ENCODE assay signal across 21 cellular contexts in the genomic region with DNA sequence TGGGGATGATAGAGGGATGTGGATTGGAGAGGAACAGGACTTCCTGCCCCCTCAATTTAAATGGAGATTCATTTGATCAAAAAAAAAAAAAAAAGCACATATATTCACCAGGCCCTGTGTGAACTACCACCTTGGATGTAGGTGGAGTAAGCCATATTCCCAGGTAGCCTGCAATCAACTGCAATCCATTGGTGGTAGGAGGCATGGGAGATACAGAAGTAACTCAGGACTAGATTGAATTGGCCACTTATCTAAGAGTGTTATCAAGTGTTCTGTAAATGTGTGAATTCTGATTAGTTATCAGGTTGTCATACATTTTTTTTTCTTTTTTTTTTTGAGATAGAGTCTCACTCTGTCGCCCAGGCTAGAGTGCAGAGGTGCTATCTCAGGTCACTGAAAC.
A peak's percentile ranks its signal among the peaks of the same experiment; 100 is the strongest.
DNase-seq lines count a peak whose midpoint lies in the region; ATAC-seq, FAIRE-seq and TF ChIP-seq lines count a peak whose summit lies in the region.
"Had no signal": no experiment of that assay in that cellular context is flagged by ENCODE, and none has a peak within 500 bp of the region (broad histone marks: within the 10 kb centered on the region; RNA-seq: fewer than 3 reads in every experiment).

No MANE protein-coding gene starts in this region.

- H3K4me1 Mint-ChIP-seq in endodermal cell, result peaks cover 29% of the 10 kb centered on the region
- H3K4me1 Mint-ChIP-seq: CD4-positive, alpha-beta memory T cell had no signal

- 84% methylated on average over 1 of the region's 1 CpG for WGBS in HepG2 (ENCODE audit: low lambda C conversion rate)
- WGBS in right lobe of liver (ENCODE audit: insufficient coverage, low coverage, low lambda C conversion rate, missing lambda C conversion rate), result 11% methylated on average over 1 of the region's 1 CpG
- 13 to 57% methylated on average over 1 of the region's 1 CpG for WGBS in endodermal cell (ENCODE audit: insufficient coverage in 1 of 2, insufficient read length in 1 of 2), 2 experiments

- H3K4me3 ChIP-seq in HepG2 (replicated peaks in 1 of 3; ENCODE audit: insufficient read depth in 1 of 3, low read depth in 2 of 3, low read length in 3 of 3) (no peak overlapping the region; a peak in 1 of 6 replicates), right lobe of liver (no peak overlapping the region), endodermal cell (ENCODE audit: low read length) (peak overlapping the region; percentile 44)
- H3K4me3 ChIP-seq: A549, BLaER1 had no signal

- H3K4me3 Mint-ChIP-seq in endodermal cell, result no peak overlapping the region
- H3K4me3 Mint-ChIP-seq: CD14-positive monocyte; CD4-positive, alpha-beta memory T cell; CD4-positive, CD25-positive, alpha-beta regulatory T cell; CD8-positive, alpha-beta memory T cell had no signal

- no peak for TF ChIP-seq RAD21 in HepG2 (CRISPR knock-in tag; IDR thresholded peaks at IDR 0.05)

- BruUV-seq in HepG2 (replicated peaks; lab: Mats Ljungman, UMichigan), result no TSS peak

- no peaks in the 10 kb centered on the region for H3K36me3 ChIP-seq in HepG2 (replicated peaks in 1 of 2; ENCODE audit: control insufficient read depth in 1 of 2, insufficient read depth in 2 of 2, low read length in 2 of 2)
- no peaks in the 10 kb centered on the region for H3K36me3 ChIP-seq in right lobe of liver
- H3K36me3 ChIP-seq in endodermal cell (ENCODE audit: control insufficient read depth, insufficient read depth, low read length), result no peaks in the 10 kb centered on the region
- H3K36me3 ChIP-seq: BE2C, BLaER1 had no signal

- H3K9me3 Mint-ChIP-seq in endodermal cell, result no peaks in the 10 kb centered on the region
- H3K9me3 Mint-ChIP-seq: CD4-positive, alpha-beta memory T cell; CD8-positive, alpha-beta memory T cell had no signal

- intact Hi-C loops in HepG2 (cut with micrococcal nuclease; ENCODE audit: unreplicated experiment) (loop anchor here (5.0 kb wide), 1 partner anchor 191 kb away; a partner anchor contains a TSS), right lobe of liver (cut with DNase I) (no loop called here)

- no peak for FAIRE-seq in HepG2 (lab: Jason Lieb, UNC)
- FAIRE-seq: A549, D721Med, G401.6, GM12891 had no signal

- CTCF ChIA-PET in HepG2 (lab: Yijun Ruan, JAX; ENCODE audit: low intra/inter-chr PET ratio, low total read pairs), result no interaction called here

- in situ Hi-C loops in HepG2 (cut with HindIII; ENCODE audit: extremely low pct_ligation_motif_present, low pct_unique_long_range_greater_than_20kb), result no loop called here

- TF ChIP-seq CTCF in HepG2 (CRISPR knock-in tag; IDR thresholded peaks at IDR 0.05), result no peak
- TF ChIP-seq CTCF in right lobe of liver (IDR thresholded peaks at IDR 0.05), result no peak
- no peak for TF ChIP-seq CTCF in endodermal cell (conservative IDR thresholded peaks at IDR 0.05)

- H3K9me3 ChIP-seq in HepG2 (ENCODE audit: low read length) (no peaks in the 10 kb centered on the region), right lobe of liver (no peaks in the 10 kb centered on the region), endodermal cell (ENCODE audit: control insufficient read depth, low read length) (no peaks in the 10 kb centered on the region)
- H3K9me3 ChIP-seq: A549, BE2C, BLaER1 had no signal

- H3K79me2 ChIP-seq in HepG2 (ENCODE audit: insufficient read depth, low read length), result no peaks in the 10 kb centered on the region

- H4K20me1 ChIP-seq in HepG2 (ENCODE audit: insufficient read depth, low read length), result no peaks in the 10 kb centered on the region
- H4K20me1 ChIP-seq: BLaER1 had no signal

- H2AFZ ChIP-seq in HepG2 (ENCODE audit: low read length), result no peak overlapping the region

- TF ChIP-seq POLR2A in HepG2 (IDR thresholded peaks at IDR 0.05; ENCODE audit: insufficient read depth in 1 of 2, low read depth in 2 of 2, low read length in 2 of 2) (no peak), right lobe of liver (IDR thresholded peaks at IDR 0.05) (no peak)

- peak overlapping the region; percentile 90 for H3K27ac Mint-ChIP-seq in endodermal cell
- H3K27ac Mint-ChIP-seq: CD14-positive monocyte; CD4-positive, alpha-beta memory T cell; CD4-positive, CD25-positive, alpha-beta regulatory T cell; CD8-positive, alpha-beta memory T cell had no signal

- peak overlapping the region; percentile 73 for H3K4me2 ChIP-seq in HepG2 (ENCODE audit: low read depth, low read length)
- H3K4me2 ChIP-seq: A549, BLaER1 had no signal

- TF ChIP-seq EP300 in HepG2 (IDR thresholded peaks at IDR 0.05; ENCODE audit: low read depth in 2 of 2, low read length in 2 of 2) (no peak), HepG2 (CRISPR knock-in tag; IDR thresholded peaks at IDR 0.05; ENCODE audit: borderline replicate concordance) (no peak)

- ATAC-seq in HepG2 (peak; percentile 20; the same call in 2 of the 3 replicates), right lobe of liver (no peak)
- ATAC-seq: A549 had no signal

- DNase-seq in HepG2 (ENCODE audit: low spot score) (no peak), right lobe of liver (no peak), endodermal cell (no peak), AG20443 (ENCODE audit: low spot score) (no peak), GM19238 (ENCODE audit: insufficient read length, low spot score) (no peak)
- DNase-seq: BE2C; C1 segment of cervical spinal cord; Calu3; CD4-positive, alpha-beta memory T cell; CD4-positive, CD25-positive, alpha-beta regulatory T cell; CD8-positive, alpha-beta memory T cell; COR-L47; DMS79 treated with DMSO at 0.1 percent for 48 hours; GF-D8 had no signal

- H3K27me3 ChIP-seq in HepG2 (ENCODE audit: control insufficient read depth in 1 of 2, insufficient read depth in 2 of 2, low read length in 2 of 2) (peaks cover 0 to 2% of the 10 kb centered on the region in 2 experiments; a peak in 1 of 5 replicates), right lobe of liver (no peaks in the 10 kb centered on the region), endodermal cell (ENCODE audit: control insufficient read depth, insufficient read depth, low read length, poor library complexity, severe bottlenecking) (no peaks in the 10 kb centered on the region)
- H3K27me3 ChIP-seq: BLaER1 had no signal

- H3K27me3 Mint-ChIP-seq in endodermal cell (ENCODE audit: insufficient read depth), result peaks cover 8% of the 10 kb centered on the region

- H3K27ac ChIP-seq in HepG2 (ENCODE audit: extremely low read length, insufficient read depth, low read length), result no peak overlapping the region
- peak overlapping the region in 1 of 3 donors; percentile 27 for H3K27ac ChIP-seq in right lobe of liver
- no peak overlapping the region for H3K27ac ChIP-seq in endodermal cell (ENCODE audit: low read depth, low read length)
- H3K27ac ChIP-seq: 22Rv1, A549, BLaER1 had no signal

- H3K9ac ChIP-seq in HepG2 (ENCODE audit: insufficient read depth, low read depth, low read length), result no peak overlapping the region
- peak overlapping the region; percentile 36 for H3K9ac ChIP-seq in endodermal cell (ENCODE audit: extremely low read depth, low read length, poor library complexity, severe bottlenecking)
- H3K9ac ChIP-seq: BLaER1 had no signal

- H3K4me1 ChIP-seq in HepG2 (ENCODE audit: insufficient read depth, low read length) (peaks cover 40% of the 10 kb centered on the region), right lobe of liver (peaks cover 0 to 29% (median 14%) of the 10 kb centered on the region in 4 donors), endodermal cell (ENCODE audit: control insufficient read depth, insufficient read depth, low read length) (peaks cover 11% of the 10 kb centered on the region)
- H3K4me1 ChIP-seq: A549, BE2C had no signal

- POLR2A ChIA-PET in HepG2 (lab: Yijun Ruan, JAX), result no interaction called here

- H3K36me3 Mint-ChIP-seq in endodermal cell (ENCODE audit: low read depth), result no peaks in the 10 kb centered on the region
- H3K36me3 Mint-ChIP-seq: CD14-positive monocyte; CD4-positive, alpha-beta memory T cell; CD4-positive, CD25-positive, alpha-beta regulatory T cell had no signal

TF ChIP-seq in HepG2, 621 proteins besides CTCF, POLR2A, EP300 and RAD21:
- TF ChIP-seq, protein P1, sequence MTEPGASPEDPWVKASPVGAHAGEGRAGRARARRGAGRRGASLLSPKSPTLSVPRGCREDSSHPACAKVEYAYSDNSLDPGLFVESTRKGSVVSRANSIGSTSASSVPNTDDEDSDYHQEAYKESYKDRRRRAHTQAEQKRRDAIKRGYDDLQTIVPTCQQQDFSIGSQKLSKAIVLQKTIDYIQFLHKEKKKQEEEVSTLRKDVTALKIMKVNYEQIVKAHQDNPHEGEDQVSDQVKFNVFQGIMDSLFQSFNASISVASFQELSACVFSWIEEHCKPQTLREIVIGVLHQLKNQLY (CRISPR knock-in tag; IDR thresholded peaks at IDR 0.05), result no peak
- TF ChIP-seq JDP2 (CRISPR knock-in tag; IDR thresholded peaks at IDR 0.05; ENCODE audit: borderline replicate concordance) (no peak), ZNF577 (CRISPR knock-in tag; IDR thresholded peaks at IDR 0.05; ENCODE audit: borderline replicate concordance, low read depth) (no peak), LCORL (IDR thresholded peaks at IDR 0.05) (no peak), LCORL (CRISPR knock-in tag; IDR thresholded peaks at IDR 0.05) (0 out of 2 replicates have a peak, but pooled peaks have one; percentile 9)
- TF ChIP-seq, protein P2, sequence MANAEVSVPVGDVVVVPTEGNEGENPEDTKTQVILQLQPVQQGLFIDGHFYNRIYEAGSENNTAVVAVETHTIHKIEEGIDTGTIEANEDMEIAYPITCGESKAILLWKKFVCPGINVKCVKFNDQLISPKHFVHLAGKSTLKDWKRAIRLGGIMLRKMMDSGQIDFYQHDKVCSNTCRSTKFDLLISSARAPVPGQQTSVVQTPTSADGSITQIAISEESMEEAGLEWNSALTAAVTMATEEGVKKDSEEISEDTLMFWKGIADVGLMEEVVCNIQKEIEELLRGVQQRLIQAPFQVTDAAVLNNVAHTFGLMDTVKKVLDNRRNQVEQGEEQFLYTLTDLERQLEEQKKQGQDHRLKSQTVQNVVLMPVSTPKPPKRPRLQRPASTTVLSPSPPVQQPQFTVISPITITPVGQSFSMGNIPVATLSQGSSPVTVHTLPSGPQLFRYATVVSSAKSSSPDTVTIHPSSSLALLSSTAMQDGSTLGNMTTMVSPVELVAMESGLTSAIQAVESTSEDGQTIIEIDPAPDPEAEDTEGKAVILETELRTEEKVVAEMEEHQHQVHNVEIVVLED (CRISPR knock-in tag; IDR thresholded peaks at IDR 0.05; ENCODE audit: borderline replicate concordance), result no peak
- TF ChIP-seq, protein P3, sequence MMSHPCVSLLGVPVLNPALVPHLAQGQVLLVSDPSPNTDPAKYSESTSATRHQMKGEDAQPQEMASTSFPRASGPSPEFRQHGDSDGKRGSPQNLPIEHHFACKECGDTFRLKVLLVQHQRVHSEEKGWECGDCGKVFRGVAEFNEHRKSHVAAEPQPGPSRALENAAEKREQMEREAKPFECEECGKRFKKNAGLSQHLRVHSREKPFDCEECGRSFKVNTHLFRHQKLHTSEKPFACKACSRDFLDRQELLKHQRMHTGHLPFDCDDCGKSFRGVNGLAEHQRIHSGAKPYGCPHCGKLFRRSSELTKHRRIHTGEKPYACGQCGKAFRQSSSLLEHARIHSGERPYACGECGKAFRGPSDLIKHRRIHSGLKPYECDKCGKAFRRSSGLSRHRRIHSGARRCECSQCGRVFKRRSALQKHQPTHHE (CRISPR knock-in tag; IDR thresholded peaks at IDR 0.05; ENCODE audit: borderline replicate concordance), result 0 out of 2 replicates have a peak, but pooled peaks have one; percentile 1
